12 cellular contexts compared by ENCODE assay signal in the genomic region with DNA sequence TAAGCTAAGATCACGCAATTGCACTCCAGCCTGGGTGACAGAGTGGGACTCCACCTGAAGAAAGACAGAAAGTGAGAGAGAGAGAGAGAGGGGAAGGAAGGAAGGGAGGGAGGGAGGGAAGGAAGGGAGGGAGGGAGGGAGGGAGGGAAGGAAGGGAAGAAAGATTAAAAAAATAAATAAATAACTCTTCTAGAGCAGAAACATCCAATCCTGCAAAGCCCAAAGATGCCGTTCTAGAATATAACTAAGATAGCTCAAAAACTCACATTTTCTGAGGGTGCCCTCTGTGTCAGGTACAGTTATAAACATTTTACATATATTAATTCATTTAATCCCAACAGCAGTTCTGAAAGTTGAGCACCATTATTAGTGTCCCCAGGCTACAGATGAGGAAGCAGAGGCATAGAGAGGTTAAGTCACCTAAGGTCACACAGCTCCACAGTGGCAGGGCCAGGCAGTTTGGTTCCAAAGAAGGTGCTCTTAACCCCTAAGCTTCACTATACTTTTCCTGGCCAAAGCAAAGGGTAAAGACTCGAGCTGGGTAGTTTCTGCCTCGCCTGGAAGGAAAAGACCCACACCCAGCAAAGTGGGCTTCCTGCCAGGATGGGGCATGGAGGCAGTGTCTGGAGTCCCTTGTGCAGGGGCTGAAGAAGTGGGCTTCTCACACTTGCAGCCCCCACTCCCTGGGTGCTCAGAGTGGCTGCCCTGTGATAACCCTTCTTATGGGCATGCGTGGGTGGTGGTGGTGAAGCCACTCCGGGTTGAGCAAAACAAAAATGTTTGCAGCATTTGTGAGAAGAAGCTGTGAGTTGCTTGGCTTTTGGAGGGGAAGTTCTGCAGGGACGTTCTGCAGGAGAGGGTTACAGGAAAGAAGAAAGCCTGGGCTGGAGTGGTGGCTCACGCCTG. TPM values are rescaled to one million over a fixed set of nuclear protein-coding genes. Genes with fewer than 3 reads are reported as not detected.
DNase-seq lines count a peak whose midpoint lies in the region; ATAC-seq and TF ChIP-seq lines count a peak whose summit lies in the region.
"Had no signal": no experiment of that assay in that cellular context is flagged by ENCODE, and none has a peak within 500 bp of the region (broad histone marks: within the 10 kb centered on the region; RNA-seq: fewer than 3 reads in every experiment).

No MANE protein-coding gene starts in this region.

- H4K20me1 ChIP-seq in DND-41 (ENCODE audit: insufficient read depth, low read length) = peaks cover 17% of the 10 kb centered on the region

- H3K27me3 ChIP-seq in DND-41 (ENCODE audit: insufficient read depth, low read length, poor library complexity) (no peaks in the 10 kb centered on the region), neuronal stem cell (ENCODE audit: control insufficient read depth in 3 of 3, insufficient read depth in 3 of 3, low read depth in 1 of 3, low read length in 3 of 3) (peaks cover 0 to 15% (median 0%) of the 10 kb centered on the region in 3 experiments)
- H3K27me3 ChIP-seq: thyroid gland had no signal

- no peak overlapping the region for H2AFZ ChIP-seq in DND-41 (ENCODE audit: low read depth, low read length)
- H2AFZ ChIP-seq in neuronal stem cell (ENCODE audit: low read length) = no peak overlapping the region

- peaks cover 30% of the 10 kb centered on the region for H3K79me2 ChIP-seq in DND-41 (ENCODE audit: insufficient read depth, low read length)

- peak overlapping the region; percentile 77 for H3K27ac Mint-ChIP-seq in activated naive CD4-positive, alpha-beta T cell treated with anti-CD3 and anti-CD28 coated beads, Interleukin-2, amount 10 ng/mL, durations not matched to agents 7 days and 5 days

- H3K36me3 ChIP-seq in DND-41 (ENCODE audit: insufficient read depth, low read length) = peaks cover 31% of the 10 kb centered on the region
- no peaks in the 10 kb centered on the region for H3K36me3 ChIP-seq in neuronal stem cell (replicated peaks in 1 of 2; ENCODE audit: control insufficient read depth in 2 of 2, insufficient read depth in 2 of 2, low read length in 2 of 2)
- H3K36me3 ChIP-seq: thyroid gland had no signal

- H3K9me3 ChIP-seq in DND-41 (ENCODE audit: insufficient read depth, low read length, severe bottlenecking) = no peaks in the 10 kb centered on the region
- no peaks in the 10 kb centered on the region for H3K9me3 ChIP-seq in neuronal stem cell (replicated peaks in 1 of 2; ENCODE audit: control insufficient read depth in 2 of 2, insufficient read depth in 1 of 2, low read depth in 1 of 2, low read length in 2 of 2)
- H3K9me3 ChIP-seq: thyroid gland had no signal

- H2BK15ac ChIP-seq in neuronal stem cell (ENCODE audit: low read length) = peak overlapping the region; percentile 87

- no peak overlapping the region for H2BK5ac ChIP-seq in neuronal stem cell (ENCODE audit: low read length)

- DNase-seq in DND-41 = no peak
- DNase-seq in MV-4-11 (lab: John Stamatoyannopoulos, UW) = peak; percentile 54
- no peak for DNase-seq in activated naive CD4-positive, alpha-beta T cell treated with anti-CD3 and anti-CD28 coated beads, Interleukin-2, amount 10 ng/mL, durations not matched to agents 7 days and 5 days
- no peak for DNase-seq in neuronal stem cell (ENCODE audit: low spot score)
- DNase-seq in NCI-H146 (lab: John Stamatoyannopoulos, UW) = no peak
- DNase-seq in NCI-H524 treated with DMSO at 0.1 percent for 48 hours (lab: John Stamatoyannopoulos, UW) = no peak
- no peak for DNase-seq in COLO829 (ENCODE audit: low spot score)
- DNase-seq: activated CD4-positive, CD25-positive, alpha-beta regulatory T cell treated with anti-CD3 and anti-CD28 coated beads, Interleukin-2, amount 50 U/mL, for 72 hours; GOT3; NCI-H1436; SHP77 treated with DMSO at 0.1 percent for 48 hours; thyroid gland had no signal

- no peak overlapping the region for H3K23ac ChIP-seq in neuronal stem cell (ENCODE audit: low read depth, low read length, poor library complexity)

- no peak overlapping the region for H2BK120ac ChIP-seq in neuronal stem cell (ENCODE audit: low read depth, low read length)

- H2BK12ac ChIP-seq in neuronal stem cell (ENCODE audit: low read length) = no peak overlapping the region

- peak; percentile 12; the same call in 1 of the 3 replicates for ATAC-seq in DND-41 (ENCODE audit: insufficient read depth, low read depth)

- no peak overlapping the region for H3K18ac ChIP-seq in neuronal stem cell (ENCODE audit: low read length)

- H3K9ac ChIP-seq in DND-41 (ENCODE audit: low read depth, low read length) (no peak overlapping the region), neuronal stem cell (ENCODE audit: low read depth, low read length, poor library complexity) (no peak overlapping the region)

- no CpG with 5 or more reads among the region's 8 CpGs for WGBS in neuronal stem cell (ENCODE audit: extremely low coverage in 2 of 2, insufficient read length in 2 of 2, insufficient replicate concordance in 1 of 2), 2 donors

- no peak overlapping the region for H3K4me2 ChIP-seq in DND-41 (ENCODE audit: insufficient read depth, low read length)
- H3K4me2 ChIP-seq in neuronal stem cell (ENCODE audit: insufficient read depth, low read length, poor library complexity, severe bottlenecking) = no peak overlapping the region

- H3K9me3 Mint-ChIP-seq in activated naive CD4-positive, alpha-beta T cell treated with anti-CD3 and anti-CD28 coated beads, Interleukin-2, amount 10 ng/mL, durations not matched to agents 7 days and 5 days = no peaks in the 10 kb centered on the region

- no peaks in the 10 kb centered on the region for H3K27me3 Mint-ChIP-seq in activated naive CD4-positive, alpha-beta T cell treated with anti-CD3 and anti-CD28 coated beads, Interleukin-2, amount 10 ng/mL, durations not matched to agents 7 days and 5 days

- no peak overlapping the region for H4K91ac ChIP-seq in neuronal stem cell (ENCODE audit: low read depth, low read length, poor library complexity)

- H3K27ac ChIP-seq in DND-41 (ENCODE audit: low read length) (0 out of 2 replicates have a peak overlapping the region, but pooled peaks have one; percentile 27), neuronal stem cell (replicated peaks; ENCODE audit: low read length) (no peak overlapping the region)
- H3K27ac ChIP-seq: thyroid gland had no signal

- peaks cover 68% of the 10 kb centered on the region for H3K4me1 Mint-ChIP-seq in activated naive CD4-positive, alpha-beta T cell treated with anti-CD3 and anti-CD28 coated beads, Interleukin-2, amount 10 ng/mL, durations not matched to agents 7 days and 5 days

- H4K8ac ChIP-seq in neuronal stem cell (ENCODE audit: low read depth, low read length) = no peak overlapping the region

- H3K4ac ChIP-seq in neuronal stem cell (ENCODE audit: low read length) = no peak overlapping the region

- CTCF ChIA-PET in activated naive CD4-positive, alpha-beta T cell treated with anti-CD3 and anti-CD28 coated beads, Interleukin-2, amount 10 ng/mL, durations not matched to agents 7 days and 5 days (lab: Charles Lee) = interaction anchor here (0.9 to 2.4 kb wide), 4 partner anchors 11 to 28 kb away, joined by 3 to 17 read pairs (median 4); no protein-coding TSS in a partner anchor

- no peak overlapping the region for H3K4me3 Mint-ChIP-seq in activated naive CD4-positive, alpha-beta T cell treated with anti-CD3 and anti-CD28 coated beads, Interleukin-2, amount 10 ng/mL, durations not matched to agents 7 days and 5 days

- H2AK5ac ChIP-seq in neuronal stem cell (ENCODE audit: low read depth, low read length) = no peak overlapping the region

- H3K14ac ChIP-seq in neuronal stem cell (ENCODE audit: low read length) = no peak overlapping the region

- H3K4me1 ChIP-seq in DND-41 (ENCODE audit: insufficient read depth, low read length) = no peaks in the 10 kb centered on the region
- no peaks in the 10 kb centered on the region for H3K4me1 ChIP-seq in neuronal stem cell (ENCODE audit: control insufficient read depth in 2 of 2, insufficient read depth in 1 of 2, low read depth in 1 of 2, low read length in 2 of 2)
- H3K4me1 ChIP-seq: thyroid gland had no signal

- peaks cover 47% of the 10 kb centered on the region for H3K36me3 Mint-ChIP-seq in activated naive CD4-positive, alpha-beta T cell treated with anti-CD3 and anti-CD28 coated beads, Interleukin-2, amount 10 ng/mL, durations not matched to agents 7 days and 5 days

- no peaks in the 10 kb centered on the region for H3K79me1 ChIP-seq in neuronal stem cell (ENCODE audit: low read depth, low read length)

- TF ChIP-seq CTCF in DND-41 (IDR thresholded peaks at IDR 0.05; ENCODE audit: borderline replicate concordance, extremely low read depth, low read length, poor library complexity, severe bottlenecking) = no peak

- H3K4me3 ChIP-seq in DND-41 (ENCODE audit: low read depth in 1 of 2, low read length in 2 of 2) (no peak overlapping the region), neuronal stem cell (ENCODE audit: low read length in 2 of 2) (no peak overlapping the region)
- H3K4me3 ChIP-seq: thyroid gland had no signal

RNA-seq across cellular contexts. Expression of gene PIK3CD, which starts 7.9 kb away (rescaled TPM):
- polyA plus RNA-seq in neuronal stem cell (2013, experiment 1 of 2) = 5.9 TPM
- 6.2 TPM for polyA plus RNA-seq in neuronal stem cell (2013, experiment 2 of 2)

RNA-seq across cellular contexts. Expression of gene TMEM201, which starts 54.9 kb away (rescaled TPM):
- polyA plus RNA-seq in neuronal stem cell (2013, experiment 1 of 2) = 14.4 TPM
- 13.9 TPM for polyA plus RNA-seq in neuronal stem cell (2013, experiment 2 of 2)
